ENCODE assay signal across 22 cellular contexts in genomic region chr11:107719062-107719461, GRCh38. TPM values are rescaled to one million over a fixed set of nuclear protein-coding genes. Genes with fewer than 3 reads are reported as not detected.
A peak's percentile ranks its signal among the peaks of the same experiment; 100 is the strongest.
DNase-seq lines count a peak whose midpoint lies in the region; ATAC-seq and TF ChIP-seq lines count a peak whose summit lies in the region.
"Had no signal": no experiment of that assay in that cellular context is flagged by ENCODE, and none has a peak within 500 bp of the region (broad histone marks: within the 10 kb centered on the region; RNA-seq: fewer than 3 reads in every experiment).

No MANE protein-coding gene starts in this region.

- H3K36me3 ChIP-seq in neural cell (ENCODE audit: insufficient read depth, low read length), result no peaks in the 10 kb centered on the region
- H3K36me3 ChIP-seq: heart right ventricle, prostate gland had no signal

- H3K27me3 ChIP-seq in right cardiac atrium (ENCODE audit: control insufficient read depth, insufficient read depth) (no peaks in the 10 kb centered on the region), neural cell (ENCODE audit: insufficient read depth, low read depth, low read length) (no peaks in the 10 kb centered on the region)

- peaks cover 1% of the 10 kb centered on the region for H3K27me3 Mint-ChIP-seq in WTC11 (ENCODE audit: low read depth)
- peaks cover 2 to 7% (median 3%) of the 10 kb centered on the region in 3 donors for H3K27me3 Mint-ChIP-seq in CD14-positive monocyte (ENCODE audit: low read depth in 3 of 3)

- H3K36me3 Mint-ChIP-seq in WTC11 (no peaks in the 10 kb centered on the region), CD14-positive monocyte (no peaks in the 10 kb centered on the region)
- H3K36me3 Mint-ChIP-seq: activated naive CD8-positive, alpha-beta T cell treated with anti-CD3 and anti-CD28 coated beads, Interleukin-2, amount 10 ng/mL, durations not matched to agents 7 days and 5 days had no signal

- no peaks in the 10 kb centered on the region for H4K20me1 ChIP-seq in neural cell (ENCODE audit: insufficient read depth)

- no peaks in the 10 kb centered on the region for H3F3A ChIP-seq in neural cell (ENCODE audit: insufficient read depth, low read length, poor library complexity, severe bottlenecking)

- intact Hi-C loops in right cardiac atrium (cut with DNase I), result no loop called here
- intact Hi-C loops in Right ventricle myocardium inferior (cut with DNase I), result no loop called here
- intact Hi-C loops in CD14-positive monocyte (cut with micrococcal nuclease), result no loop called here

- H3K9me3 Mint-ChIP-seq in WTC11, result peaks cover 7% of the 10 kb centered on the region
- peaks cover 0 to 2% (median 0%) of the 10 kb centered on the region in 7 donors for H3K9me3 Mint-ChIP-seq in CD14-positive monocyte
- H3K9me3 Mint-ChIP-seq: activated CD8-positive, alpha-beta T cell treated with anti-CD3 and anti-CD28 coated beads for 36 hours; activated naive CD8-positive, alpha-beta T cell treated with anti-CD3 and anti-CD28 coated beads, Interleukin-2, amount 10 ng/mL, durations not matched to agents 7 days and 5 days; HFFc6 had no signal

- no peak overlapping the region for H3K4me3 ChIP-seq in right cardiac atrium (ENCODE audit: low read length)
- peak overlapping the region; percentile 3 for H3K4me3 ChIP-seq in neural cell (ENCODE audit: low read length)
- H3K4me3 ChIP-seq: heart right ventricle, prostate gland had no signal

- no peak for TF ChIP-seq RAD21 in neural cell (conservative IDR thresholded peaks at IDR 0.05)

- no peaks in the 10 kb centered on the region for H3K79me2 ChIP-seq in neural cell (replicated peaks; ENCODE audit: insufficient read depth, low read length)

- H3K4me1 ChIP-seq in right cardiac atrium (ENCODE audit: control insufficient read depth, insufficient read depth, low read length), result peaks cover 2% of the 10 kb centered on the region
- H3K4me1 ChIP-seq: prostate gland had no signal

- no peak for TF ChIP-seq EP300 in neural cell (conservative IDR thresholded peaks at IDR 0.05; ENCODE audit: poor library complexity, severe bottlenecking)

- POLR2A ChIA-PET in WTC11 (lab: Charles Lee), result no interaction called here

- no peak for DNase-seq in right cardiac atrium
- no peak for DNase-seq in Right ventricle myocardium inferior (ENCODE audit: missing footprints)
- no peak for DNase-seq in WTC11 (ENCODE audit: low spot score)
- DNase-seq in T1000 (lab: John Stamatoyannopoulos, UW), result no peak
- no peak for DNase-seq in CD14-positive monocyte (ENCODE audit: low spot score)
- DNase-seq: activated CD8-positive, alpha-beta T cell treated with anti-CD3 and anti-CD28 coated beads for 36 hours; activated effector memory CD4-positive, alpha-beta T cell treated with Interleukin-2 at 50 U/mL for 16 hours; activated naive CD8-positive, alpha-beta T cell treated with anti-CD3 and anti-CD28 coated beads, Interleukin-2, amount 10 ng/mL, durations not matched to agents 7 days and 5 days; heart right ventricle; HFFc6; IMR-90; left colon; mesenchymal stem cell; NCI-H1092 treated with DMSO at 0.1 percent for 48 hours; NCI-H748 treated with DMSO at 0.1 percent for 48 hours; small intestine; stimulated activated CD4-positive, alpha-beta T cell treated with anti-CD3 and anti-CD28 coated beads, Interleukin-1b, Interleukin-23, amount 100 ng/mL, for 48 hours had no signal

- H3K9me2 ChIP-seq in neural cell (ENCODE audit: insufficient read depth, low read length), result no peaks in the 10 kb centered on the region

- H3K4me3 Mint-ChIP-seq in WTC11 (no peak overlapping the region), CD14-positive monocyte (no peak overlapping the region)
- H3K4me3 Mint-ChIP-seq: activated CD8-positive, alpha-beta T cell treated with anti-CD3 and anti-CD28 coated beads for 36 hours; activated naive CD8-positive, alpha-beta T cell treated with anti-CD3 and anti-CD28 coated beads, Interleukin-2, amount 10 ng/mL, durations not matched to agents 7 days and 5 days; HFFc6 had no signal

- H3K27ac Mint-ChIP-seq in WTC11, result no peak overlapping the region
- H3K27ac Mint-ChIP-seq in CD14-positive monocyte, result no peak overlapping the region
- H3K27ac Mint-ChIP-seq: activated CD8-positive, alpha-beta T cell treated with anti-CD3 and anti-CD28 coated beads for 36 hours; activated naive CD8-positive, alpha-beta T cell treated with anti-CD3 and anti-CD28 coated beads, Interleukin-2, amount 10 ng/mL, durations not matched to agents 7 days and 5 days; HFFc6 had no signal

- H3K27ac ChIP-seq in right cardiac atrium (ENCODE audit: low read length), result peak overlapping the region; percentile 81
- H3K27ac ChIP-seq in neural cell (ENCODE audit: low read length), result no peak overlapping the region
- H3K27ac ChIP-seq: heart right ventricle, prostate gland had no signal

- TF ChIP-seq CTCF in WTC11 (IDR thresholded peaks at IDR 0.05) (no peak), neural cell (IDR thresholded peaks at IDR 0.05; ENCODE audit: poor library complexity, severe bottlenecking) (no peak), CD14-positive monocyte (IDR thresholded peaks at IDR 0.05) (no peak)

- no peak overlapping the region for H3K9ac ChIP-seq in neural cell (ENCODE audit: low read length)

- H3K9me3 ChIP-seq in right cardiac atrium (ENCODE audit: control insufficient read depth, low read length) (no peaks in the 10 kb centered on the region), neural cell (ENCODE audit: low read length) (no peaks in the 10 kb centered on the region)
- H3K9me3 ChIP-seq: heart right ventricle, prostate gland had no signal

- ATAC-seq in right cardiac atrium (peak; percentile 48 to 61), Right ventricle myocardium inferior (no peak), WTC11 (peak; percentile 73), GM19324 (IDR thresholded peaks at IDR 0.05; ENCODE audit: low FRiP score, unreplicated experiment) (no peak)
- ATAC-seq: activated CD4-positive, CD25-positive, alpha-beta regulatory T cell treated with anti-CD3 and anti-CD28 coated beads, Interleukin-2, amount 50 U/mL, for 24 hours; activated CD8-positive, alpha-beta T cell treated with anti-CD3 and anti-CD28 coated beads for 36 hours; heart right ventricle; left colon had no signal

- CTCF ChIA-PET in WTC11 (lab: Charles Lee), result no interaction called here

- H3K4me2 ChIP-seq in neural cell (ENCODE audit: low read length), result no peak overlapping the region

- no peaks in the 10 kb centered on the region for H3K4me1 Mint-ChIP-seq in WTC11
- no peaks in the 10 kb centered on the region for H3K4me1 Mint-ChIP-seq in CD14-positive monocyte
- H3K4me1 Mint-ChIP-seq: activated naive CD8-positive, alpha-beta T cell treated with anti-CD3 and anti-CD28 coated beads, Interleukin-2, amount 10 ng/mL, durations not matched to agents 7 days and 5 days had no signal

- H2AFZ ChIP-seq in neural cell (ENCODE audit: low read depth, low read length), result no peak overlapping the region

- WGBS in right cardiac atrium, result 48% methylated on average over 3 of the region's 3 CpGs

TF ChIP-seq in WTC11, 78 proteins besides CTCF, POLR2A, EP300 and RAD21:
- TF ChIP-seq MXD4 (CRISPR knock-in tag; IDR thresholded peaks at IDR 0.05; ENCODE audit: borderline replicate concordance), result no peak
- no peak for TF ChIP-seq EMX1 (CRISPR knock-in tag; IDR thresholded peaks at IDR 0.05)
- no peak for TF ChIP-seq ATF1 (CRISPR knock-in tag; IDR thresholded peaks at IDR 0.05)
- no peak for TF ChIP-seq ZNF425 (CRISPR knock-in tag; conservative IDR thresholded peaks at IDR 0.05)
- no peak for TF ChIP-seq NR1H2 (CRISPR knock-in tag; IDR thresholded peaks at IDR 0.05)

TF ChIP-seq in neural cell, 6 proteins besides CTCF, POLR2A, EP300 and RAD21:
- no peak for TF ChIP-seq REST (IDR thresholded peaks at IDR 0.05; ENCODE audit: borderline replicate concordance)
- no peak for TF ChIP-seq EZH2 (IDR thresholded peaks at IDR 0.05; ENCODE audit: borderline replicate concordance, insufficient read depth, low read length, poor library complexity, severe bottlenecking)
- no peak for TF ChIP-seq POLR2AphosphoS5 (IDR thresholded peaks at IDR 0.05)
- no peak for TF ChIP-seq SMC3 (conservative IDR thresholded peaks at IDR 0.05; ENCODE audit: poor library complexity)
- no peak for TF ChIP-seq MXI1 (conservative IDR thresholded peaks at IDR 0.05; ENCODE audit: poor library complexity, severe bottlenecking)
- TF ChIP-seq TAF1 (IDR thresholded peaks at IDR 0.05; ENCODE audit: low read depth), result no peak

RNA-seq across cellular contexts. Expression of gene SLN, which starts 7.2 kb away (rescaled TPM):
- total RNA-seq in right cardiac atrium, result 1,000 to 10,000 TPM in 3 of 4 donors, 100 to 1,000 TPM in 1; 753 to 2,517 (median 1,525) TPM
- polyA plus RNA-seq in right cardiac atrium, result 2,787 TPM
- 23.2 TPM for total RNA-seq in Right ventricle myocardium inferior
- total RNA-seq in WTC11 (2021), result not detected in 3 replicates
- polyA plus RNA-seq in neural cell, result not detected in 2 replicates
- not detected in 2 replicates for polyA minus RNA-seq in neural cell
- polyA plus RNA-seq in CD14-positive monocyte, result not detected
- total RNA-seq: activated CD8-positive, alpha-beta T cell treated with anti-CD3 and anti-CD28 coated beads for 36 hours; activated naive CD8-positive, alpha-beta T cell treated with anti-CD3 and anti-CD28 coated beads, Interleukin-2, amount 10 ng/mL, durations not matched to agents 7 days and 5 days; endothelial cell of umbilical vein; HFFc6; IMR-90; left colon had no signal
- polyA plus RNA-seq: IMR-90 had no signal

Comparison
In these comparisons a context has a peak if more than half of its experiments do, and no peak if none do; other contexts are left out.
1. ATAC-seq: peak in right cardiac atrium (2 of 2) and WTC11 (single experiment); none in Right ventricle myocardium inferior (single experiment) and GM19324 (single experiment).
2. RNA of gene SLN, which starts 7.2 kb away (total RNA-seq): 753 to 2,517 TPM in right cardiac atrium; 23.2 TPM in Right ventricle myocardium inferior (single experiment) and not detected in WTC11; every median in the first group is over 10 times any median in the second.